ENCODE assay signal across 14 cellular contexts in genomic region chr5:122297587-122298298, GRCh38. TPM values are rescaled to one million over a fixed set of nuclear protein-coding genes. Genes with fewer than 3 reads are reported as not detected.
DNase-seq lines count a peak whose midpoint lies in the region; ATAC-seq and TF ChIP-seq lines count a peak whose summit lies in the region.
"Had no signal": no experiment of that assay in that cellular context is flagged by ENCODE, and none has a peak within 500 bp of the region (broad histone marks: within the 10 kb centered on the region; RNA-seq: fewer than 3 reads in every experiment).

No MANE protein-coding gene starts in this region.

- peak; percentile 49 for DNase-seq in GM12864 (ENCODE audit: low read depth)
- no peak for DNase-seq in sciatic nerve (ENCODE audit: low spot score)
- no peak for DNase-seq in WTC11 (ENCODE audit: low spot score)
- no peak for DNase-seq in NK-92 (lab: John Stamatoyannopoulos, UW; ENCODE audit: unreplicated experiment)
- no peak for DNase-seq in stimulated activated naive CD8-positive, alpha-beta T cell treated with anti-CD3 and anti-CD28 coated beads, Interleukin-15, Interleukin-2, amounts not matched to agents 100 U/mL and 50 U/mL, for 24 hours
- DNase-seq: 8988T, adrenal gland, left colon, NCI-H1930, OCI-M1 had no signal

- H3K4me3 Mint-ChIP-seq in WTC11, result no peak overlapping the region
- H3K4me3 Mint-ChIP-seq: neural progenitor cell had no signal

- CTCF ChIA-PET in WTC11 (lab: Charles Lee), result interaction anchor here (1.6 to 3.2 kb wide), 2 partner anchors 71 to 118 kb away, joined by 4 to 14 read pairs; no protein-coding TSS in a partner anchor

- no peak overlapping the region for H3K4me3 ChIP-seq in GM12864 (ENCODE audit: low read depth, low read length)
- H3K4me3 ChIP-seq: adrenal gland, neural progenitor cell had no signal

- no peak overlapping the region for H3K27ac Mint-ChIP-seq in WTC11
- H3K27ac Mint-ChIP-seq: neural progenitor cell had no signal

- TF ChIP-seq CTCF in GM12864 (IDR thresholded peaks at IDR 0.05; ENCODE audit: low read depth, low read length, missing control alignments), result no peak
- no peak for TF ChIP-seq CTCF in WTC11 (IDR thresholded peaks at IDR 0.05)

- H3K36me3 Mint-ChIP-seq in WTC11, result peaks cover 5% of the 10 kb centered on the region; the same call in 1 of the 2 replicates
- H3K36me3 Mint-ChIP-seq: neural progenitor cell had no signal

- H3K27me3 Mint-ChIP-seq in WTC11 (ENCODE audit: low read depth), result no peaks in the 10 kb centered on the region

- ATAC-seq in GM19372 (IDR thresholded peaks at IDR 0.05; ENCODE audit: low read depth, unreplicated experiment) (peak; percentile 84), HG02642 (IDR thresholded peaks at IDR 0.05; ENCODE audit: poor library complexity, unreplicated experiment) (peak; percentile 85), HG03342 (IDR thresholded peaks at IDR 0.05; ENCODE audit: unreplicated experiment) (peak; percentile 89), sciatic nerve (no peak), WTC11 (no peak)
- no peak for ATAC-seq in stimulated activated naive CD8-positive, alpha-beta T cell treated with anti-CD3 and anti-CD28 coated beads, Interleukin-15, Interleukin-2, amounts not matched to agents 100 U/mL and 50 U/mL, for 24 hours
- ATAC-seq: left colon had no signal

- H3K4me1 Mint-ChIP-seq in WTC11, result peaks cover 19% of the 10 kb centered on the region

- intact Hi-C loops in sciatic nerve (cut with DNase I), result no loop called here

- H3K9me3 Mint-ChIP-seq in WTC11, result peaks cover 12% of the 10 kb centered on the region

- POLR2A ChIA-PET in WTC11 (lab: Charles Lee), result no interaction called here

TF ChIP-seq in WTC11, 78 proteins besides CTCF, POLR2A, EP300 and RAD21:
- TF ChIP-seq SP1 (CRISPR knock-in tag; conservative IDR thresholded peaks at IDR 0.05), result no peak
- no peak for TF ChIP-seq ATF6 (CRISPR knock-in tag; IDR thresholded peaks at IDR 0.05)
- TF ChIP-seq ETV6 (CRISPR knock-in tag; IDR thresholded peaks at IDR 0.05), result no peak
- TF ChIP-seq ELF4 (CRISPR knock-in tag; IDR thresholded peaks at IDR 0.05; ENCODE audit: low read depth), result no peak
- no peak for TF ChIP-seq ZNF532 (CRISPR knock-in tag; IDR thresholded peaks at IDR 0.05; ENCODE audit: borderline replicate concordance)
- no peak for TF ChIP-seq PREB (CRISPR knock-in tag; IDR thresholded peaks at IDR 0.05; ENCODE audit: borderline replicate concordance)
- no peak for TF ChIP-seq OVOL2 (CRISPR knock-in tag; IDR thresholded peaks at IDR 0.05; ENCODE audit: borderline replicate concordance)
- TF ChIP-seq PRRX2 (CRISPR knock-in tag; IDR thresholded peaks at IDR 0.05), result no peak
- no peak for TF ChIP-seq ZNF671 (CRISPR knock-in tag; IDR thresholded peaks at IDR 0.05)
- TF ChIP-seq TEAD4 (CRISPR knock-in tag; IDR thresholded peaks at IDR 0.05), result no peak
TF ChIP-seq in WTC11: peak in this region for 0.

RNA-seq across cellular contexts. Expression of gene SNCAIP, which starts 14.3 kb away (rescaled TPM):
- total RNA-seq in sciatic nerve, result 8.1 TPM
- 9.2 to 10.0 TPM (median 9.7 TPM) in 3 replicates for total RNA-seq in WTC11 (2021)

Comparison
In these comparisons a context has a peak if more than half of its experiments do, and no peak if none do; other contexts are left out.
1. ATAC-seq: peak in GM19372 (single experiment), HG02642 (single experiment) and HG03342 (single experiment); none in sciatic nerve (single experiment), WTC11 (single experiment) and stimulated activated naive CD8-positive, alpha-beta T cell treated with anti-CD3 and anti-CD28 coated beads, Interleukin-15, Interleukin-2, amounts not matched to agents 100 U/mL and 50 U/mL, for 24 hours (single experiment).